8 cellular contexts compared by ENCODE assay signal in the genomic region with DNA sequence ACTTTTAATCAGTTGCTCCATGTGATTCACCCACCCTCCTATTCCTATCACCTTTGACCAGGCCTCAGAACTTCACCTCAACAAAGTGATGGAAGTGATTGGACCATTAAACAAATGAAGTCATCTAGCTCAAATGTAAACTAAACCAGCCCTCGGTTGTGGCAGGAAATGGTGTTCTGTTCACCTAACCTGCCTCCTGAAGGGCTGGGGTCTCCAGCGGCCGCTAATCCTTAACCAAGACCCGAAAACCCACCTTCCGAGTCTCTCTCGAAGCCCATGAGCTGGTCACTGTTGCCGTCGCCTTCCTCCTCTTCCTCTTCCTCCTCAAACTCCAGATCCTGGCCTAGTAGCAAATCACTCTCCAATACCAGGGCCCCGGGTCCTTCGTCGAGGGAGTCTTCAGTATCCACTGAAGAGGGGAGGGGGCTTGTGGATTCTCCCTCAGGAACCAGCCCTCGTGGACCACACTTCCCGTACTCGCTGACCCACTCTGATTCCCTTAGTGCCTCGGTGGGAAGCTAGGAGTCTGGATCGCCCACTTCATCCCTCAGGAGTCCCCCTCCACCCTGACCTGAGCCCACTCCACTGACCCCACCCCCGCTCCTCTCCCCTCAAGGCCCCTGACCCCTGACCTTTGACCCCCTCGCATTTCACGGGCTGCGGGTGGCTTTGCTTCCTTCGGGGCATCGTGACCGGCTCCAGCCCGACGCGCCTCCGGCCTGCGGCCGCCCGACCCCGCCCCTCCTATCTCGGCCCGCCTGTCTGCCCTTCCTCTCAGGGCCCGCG. TPM values are rescaled to one million over a fixed set of nuclear protein-coding genes. Genes with fewer than 3 reads are reported as not detected.
DNase-seq lines count a peak whose midpoint lies in the region; ATAC-seq, FAIRE-seq and TF ChIP-seq lines count a peak whose summit lies in the region.

No MANE protein-coding gene starts in this region.

- SMC1A ChIA-PET in GM12878 (lab: Charles Lee; ENCODE audit: uncharacterized antibody, unreplicated experiment), result interaction anchor here (1.0 to 3.1 kb wide), 7 partner anchors 8 to 329 kb away, joined by 3 to 9 read pairs (median 3); a partner anchor contains a TSS

- TF ChIP-seq RAD21 in GM12878 (IDR thresholded peaks at IDR 0.05; ENCODE audit: insufficient read depth, low read depth, low read length), result no peak

- H3K79me2 ChIP-seq in PC-9 (ENCODE audit: low read depth) (no peaks in the 10 kb centered on the region), GM12878 (ENCODE audit: control insufficient read depth, insufficient read depth, low read length) (peaks cover 15% of the 10 kb centered on the region)

- RAD21 ChIA-PET in GM12878 (lab: Charles Lee; ENCODE audit: unreplicated experiment), result interaction anchor here (0.5 to 1.4 kb wide), 7 partner anchors 8 to 996 kb away, joined by 3 to 5 read pairs (median 4); a partner anchor contains a TSS

- H3K4me1 ChIP-seq in PC-9 (replicated peaks; ENCODE audit: insufficient read depth) (no peaks in the 10 kb centered on the region), GM12878 (ENCODE audit: control insufficient read depth, insufficient read depth, low read length) (peaks cover 9% of the 10 kb centered on the region; the same call in 1 of the 2 replicates), iPS-20b (ENCODE audit: insufficient read depth, low read length) (peaks cover 10% of the 10 kb centered on the region), sigmoid colon (peaks cover 0 to 23% (median 21%) of the 10 kb centered on the region in 4 donors)

- intact Hi-C loops in PC-9 (cut with micrococcal nuclease; ENCODE audit: unreplicated experiment), result no loop called here
- intact Hi-C loops in GM12878 (cut with micrococcal nuclease; ENCODE audit: unreplicated experiment), result loop anchor here (1.0 kb wide), 1 partner anchor 10 kb away; a partner anchor contains a TSS
- intact Hi-C loops in sigmoid colon (cut with DNase I), result loop anchor here (1.0 to 2.0 kb wide), 2 partner anchors 10 to 29 kb away; a partner anchor contains a TSS

- peak overlapping the region; percentile 96 for H3K9ac ChIP-seq in GM12878 (ENCODE audit: control insufficient read depth, insufficient read depth, low read length)
- peak overlapping the region; percentile 95 for H3K9ac ChIP-seq in iPS-20b (ENCODE audit: low read depth, low read length)

- H3K27ac ChIP-seq in PC-9, result peak overlapping the region; percentile 12; the same call in 1 of the 2 replicates
- H3K27ac ChIP-seq in GM12878 (ENCODE audit: control insufficient read depth, insufficient read depth), result peak overlapping the region; percentile 96
- peak overlapping the region; percentile 45 for H3K27ac ChIP-seq in iPS-20b (ENCODE audit: low read length)
- H3K27ac ChIP-seq in sigmoid colon, result peak overlapping the region; percentile 84 to 90 (median 88)

- in situ Hi-C loops in GM12878 (cut with MboI), result no loop called here

- POLR2A ChIA-PET in PC-9 (lab: Charles Lee; ENCODE audit: unreplicated experiment) (no interaction called here), GM12878 (lab: Charles Lee) (interaction anchor here (0.6 to 2.8 kb wide), 10 partner anchors 8 to 1134 kb away, joined by 3 to 23 read pairs (median 6); a partner anchor contains a TSS)

- no peaks in the 10 kb centered on the region for H3K9me2 ChIP-seq in PC-9 (ENCODE audit: insufficient read depth)

- no peak; the same call in 1 of the 2 replicates for TF ChIP-seq POLR2A in GM12878 (IDR thresholded peaks at IDR 0.05; ENCODE audit: low read depth, low read length)
- TF ChIP-seq POLR2A in sigmoid colon (IDR thresholded peaks at IDR 0.05), result no peak

- peaks cover 14% of the 10 kb centered on the region; the same call in 1 of the 2 replicates for H3K36me3 ChIP-seq in PC-9 (ENCODE audit: low read depth)
- peaks cover 38 to 53% of the 10 kb centered on the region in 2 experiments for H3K36me3 ChIP-seq in GM12878 (ENCODE audit: control insufficient read depth in 2 of 2, insufficient read depth in 2 of 2, low read length in 1 of 2)
- peaks cover 83% of the 10 kb centered on the region for H3K36me3 ChIP-seq in iPS-20b (ENCODE audit: insufficient read depth, low read depth, low read length)
- peaks cover 43 to 76% (median 46%) of the 10 kb centered on the region in 4 donors for H3K36me3 ChIP-seq in sigmoid colon

- CTCF ChIA-PET in PC-9 (lab: Charles Lee) (no interaction called here), GM12878 (lab: Yijun Ruan, JAX) (interaction anchor here (0.6 to 2.8 kb wide), 9 partner anchors 9 to 303 kb away, joined by 3 to 14 read pairs (median 4); a partner anchor contains a TSS)

- peak; percentile 56 for FAIRE-seq in GM12878 (lab: Jason Lieb, UNC)

- H3K9me3 ChIP-seq in PC-9 (ENCODE audit: insufficient read depth, low read depth) (no peaks in the 10 kb centered on the region), GM12878 (replicated peaks; ENCODE audit: control insufficient read depth, insufficient read depth, low read length) (no peaks in the 10 kb centered on the region), iPS-20b (ENCODE audit: insufficient read depth, low read depth, low read length) (no peaks in the 10 kb centered on the region), sigmoid colon (no peaks in the 10 kb centered on the region)

- peaks cover 62% of the 10 kb centered on the region for H3F3A ChIP-seq in PC-9 (ENCODE audit: insufficient read depth, low read depth)

- 2% methylated on average over 26 of the region's 35 CpGs for WGBS in GM12878 (ENCODE audit: insufficient coverage, insufficient replicate concordance, low lambda C conversion rate, missing lambda C conversion rate)
- 1% methylated on average over 35 of the region's 35 CpGs for WGBS in sigmoid colon, 2 donors

- H3K4me3 ChIP-seq in PC-9 (peak overlapping the region; percentile 57), GM12878 (peak overlapping the region; percentile 69), iPS-20b (ENCODE audit: low read length) (peak overlapping the region; percentile 95), sigmoid colon (peak overlapping the region; percentile 51 to 87 (median 72))

- ATAC-seq in HG03025 (IDR thresholded peaks at IDR 0.05; ENCODE audit: low FRiP score, unreplicated experiment) (peak; percentile 16), GM12878 (peak; percentile 10)

- DNase-seq in NCI-H146 (lab: John Stamatoyannopoulos, UW) (peak; percentile 75), NCI-H146 treated with DMSO at 0.1 percent for 48 hours (lab: John Stamatoyannopoulos, UW; ENCODE audit: unreplicated experiment) (no peak), PC-9 (peak; percentile 20 to 48), GM12878 (ENCODE audit: low read depth, low spot score) (no peak), sigmoid colon (peak; percentile 88), cerebellar nuclear complex (lab: John Stamatoyannopoulos, UW) (no peak)

- H3K27me3 ChIP-seq in PC-9 (ENCODE audit: insufficient read depth, low read depth), result no peaks in the 10 kb centered on the region
- no peaks in the 10 kb centered on the region for H3K27me3 ChIP-seq in GM12878 (replicated peaks in 1 of 2; ENCODE audit: control insufficient read depth in 2 of 2, insufficient read depth in 2 of 2, low read length in 1 of 2)
- H3K27me3 ChIP-seq in iPS-20b (ENCODE audit: insufficient read depth, low read length), result no peaks in the 10 kb centered on the region
- H3K27me3 ChIP-seq in sigmoid colon, result no peaks in the 10 kb centered on the region

- H4K20me1 ChIP-seq in PC-9 (ENCODE audit: insufficient read depth) (0 out of 2 replicates have a peak, but pooled peaks cover 7% of the 10 kb centered on the region), GM12878 (ENCODE audit: control insufficient read depth, insufficient read depth) (no peaks in the 10 kb centered on the region; the same call in 1 of the 2 replicates)

- H2AFZ ChIP-seq in PC-9 (peak overlapping the region; percentile 50; the same call in 1 of the 2 replicates), GM12878 (ENCODE audit: control insufficient read depth, low read depth, low read length) (peak overlapping the region; percentile 67)

- no peak for TF ChIP-seq EP300 in GM12878 (IDR thresholded peaks at IDR 0.05; ENCODE audit: borderline replicate concordance in 1 of 2, control insufficient read depth in 1 of 2, low read depth in 2 of 2, low read length in 2 of 2)
- no peak for TF ChIP-seq EP300 in sigmoid colon (IDR thresholded peaks at IDR 0.05)

- BruUV-seq in PC-9 (replicated peaks; lab: Mats Ljungman, UMichigan), result no TSS peak
- TSS peak; percentile 37 for BruUV-seq in GM12878 (replicated peaks; lab: Mats Ljungman, UMichigan)

- TF ChIP-seq CTCF in PC-9 (conservative IDR thresholded peaks at IDR 0.05) (no peak), GM12878 (IDR thresholded peaks at IDR 0.05 in 2 of 3, conservative IDR thresholded peaks at IDR 0.05 in 1 of 3; ENCODE audit: control insufficient read depth in 2 of 3, extremely low read depth in 1 of 3, insufficient read depth in 1 of 3, low read depth in 3 of 3, low read length in 3 of 3) (no peak), sigmoid colon (IDR thresholded peaks at IDR 0.05) (no peak)

- H3K4me2 ChIP-seq in PC-9, result peak overlapping the region; percentile 84
- H3K4me2 ChIP-seq in GM12878 (ENCODE audit: control insufficient read depth, insufficient read depth), result peak overlapping the region; percentile 97

RNA-seq across cellular contexts. Expression of a gene that starts 0.5 kb away (rescaled TPM):
- total RNA-seq in PC-9 (2021), result 4.1 and 4.5 TPM in 2 replicates
- 6.1 and 8.9 TPM in 2 replicates for total RNA-seq in GM12878 (2013; cell fraction: nucleolus; rRNA removed)
- total RNA-seq in GM12878 (2014; rRNA removed), result 8.3 and 9.3 TPM in 2 replicates
- total RNA-seq in GM12878 (2014; rRNA removed; fragmentation: Illumina TruSeq; extraction: Trizol), result 6.4 and 7.8 TPM in 2 replicates
- total RNA-seq in GM12878 (2021), result 12.6 and 13.3 TPM in 2 replicates
- 4.1 TPM for polyA plus RNA-seq in GM12878 (2011; ENCODE audit: low read depth)
- 3.8 and 6.8 TPM in 2 replicates for polyA plus RNA-seq in GM12878 (2011; rRNA removed)
- 10.8 and 19.0 TPM in 2 replicates for polyA plus RNA-seq in GM12878 (2011; cell fraction: cytosol; rRNA removed)
- polyA plus RNA-seq in GM12878 (2011; cell fraction: nucleus; rRNA removed), result 36.5 and 39.8 TPM in 2 replicates
- 8.3 and 11.2 TPM in 2 replicates for polyA plus RNA-seq in GM12878 (2012)
- 1.3 and 4.3 TPM in 2 replicates for polyA plus RNA-seq in GM12878 (2014; fragmentation: Illumina TruSeq; extraction: Trizol)
- polyA plus RNA-seq in GM12878 (2014; fragmentation: Nextera tagmentation; extraction: Ambion mirVana), result under 1 TPM; 0.06 to 0.18 TPM
- polyA plus RNA-seq in GM12878 (2014; rRNA removed), result 16.4 and 17.0 TPM in 2 replicates
- polyA plus RNA-seq in GM12878 (2016; fragmentation: Nextera tagmentation; extraction: Ambion mirVana), result 1 to 10 TPM; 3.5 TPM
- polyA minus RNA-seq in GM12878 (2011; rRNA and poly(A)+ RNA removed), result 3.1 and 6.0 TPM in 2 replicates
- 2.2 and 2.5 TPM in 2 replicates for polyA minus RNA-seq in GM12878 (2011; cell fraction: cytosol; rRNA and poly(A)+ RNA removed)
- 4.7 and 9.3 TPM in 2 replicates for polyA minus RNA-seq in GM12878 (2011; cell fraction: nucleus; rRNA and poly(A)+ RNA removed)
- total RNA-seq in sigmoid colon, result 1 to 10 TPM; 5.0 to 8.7 (median 7.2) TPM
- polyA plus RNA-seq in sigmoid colon, result 10 to 100 TPM; 15.7 to 27.5 (median 20.4) TPM

RNA-seq across cellular contexts. Expression of a gene that starts 9.6 kb away (rescaled TPM):
- total RNA-seq in PC-9 (2021) (60.6 and 73.7 TPM in 2 replicates), GM12878 (2014; rRNA removed) (113 and 114 TPM in 2 replicates), GM12878 (2014; rRNA removed; fragmentation: Illumina TruSeq; extraction: Trizol) (56.0 and 58.4 TPM in 2 replicates), GM12878 (2021) (101 and 107 TPM in 2 replicates), sigmoid colon (100 to 1,000 TPM in 1 of 4 donors, 10 to 100 TPM in 3; 71.2 to 102 (median 98.1) TPM)
- 88.2 and 96.9 TPM in 2 replicates for total RNA-seq in GM12878 (2013; cell fraction: nucleolus; rRNA removed)
- polyA plus RNA-seq in GM12878 (2011; ENCODE audit: low read depth), result 42.8 TPM
- polyA plus RNA-seq in GM12878 (2011; rRNA removed) (61.5 and 72.9 TPM in 2 replicates), GM12878 (2014; fragmentation: Illumina TruSeq; extraction: Trizol) (52.5 and 62.1 TPM in 2 replicates), GM12878 (2014; fragmentation: Nextera tagmentation; extraction: Ambion mirVana) (10 to 100 TPM in 1 of 2 experiments, 1 to 10 TPM in 1; 6.5 to 18.9 TPM), GM12878 (2014; rRNA removed) (95.9 and 96.3 TPM in 2 replicates), GM12878 (2016; fragmentation: Nextera tagmentation; extraction: Ambion mirVana) (100 to 1,000 TPM; 114 to 116 TPM), sigmoid colon (10 to 100 TPM; 70.5 to 92.4 (median 78.1) TPM)
- polyA plus RNA-seq in GM12878 (2011; cell fraction: cytosol; rRNA removed), result 103 and 110 TPM in 2 replicates
- polyA plus RNA-seq in GM12878 (2011; cell fraction: nucleus; rRNA removed), result 129 and 141 TPM in 2 replicates
- 71.3 and 75.3 TPM in 2 replicates for polyA plus RNA-seq in GM12878 (2012)
- polyA minus RNA-seq in GM12878 (2011; rRNA and poly(A)+ RNA removed), result 78.3 and 96.7 TPM in 2 replicates
- 31.0 and 31.9 TPM in 2 replicates for polyA minus RNA-seq in GM12878 (2011; cell fraction: cytosol; rRNA and poly(A)+ RNA removed)
- 57.7 and 94.0 TPM in 2 replicates for polyA minus RNA-seq in GM12878 (2011; cell fraction: nucleus; rRNA and poly(A)+ RNA removed)

RNA-seq across cellular contexts. Expression of a gene that starts 9.9 kb away (rescaled TPM):
- total RNA-seq in PC-9 (2021) (32.9 and 33.1 TPM in 2 replicates), GM12878 (2014; rRNA removed) (23.3 and 24.4 TPM in 2 replicates), GM12878 (2014; rRNA removed; fragmentation: Illumina TruSeq; extraction: Trizol) (16.5 and 17.0 TPM in 2 replicates), GM12878 (2021) (27.6 and 28.4 TPM in 2 replicates), sigmoid colon (10 to 100 TPM; 41.5 to 64.2 (median 54.8) TPM)
- total RNA-seq in GM12878 (2013; cell fraction: nucleolus; rRNA removed), result 30.4 and 30.8 TPM in 2 replicates
- 15.5 TPM for polyA plus RNA-seq in GM12878 (2011; ENCODE audit: low read depth)
- polyA plus RNA-seq in GM12878 (2011; rRNA removed) (20.9 and 30.4 TPM in 2 replicates), GM12878 (2014; fragmentation: Illumina TruSeq; extraction: Trizol) (16.0 and 27.2 TPM in 2 replicates), GM12878 (2014; fragmentation: Nextera tagmentation; extraction: Ambion mirVana) (10 to 100 TPM; 13.4 to 27.8 TPM), GM12878 (2014; rRNA removed) (23.0 and 30.9 TPM in 2 replicates), GM12878 (2016; fragmentation: Nextera tagmentation; extraction: Ambion mirVana) (10 to 100 TPM; 53.4 to 53.9 TPM), sigmoid colon (10 to 100 TPM; 26.4 to 31.4 (median 28.0) TPM)
- 32.3 and 32.4 TPM in 2 replicates for polyA plus RNA-seq in GM12878 (2011; cell fraction: cytosol; rRNA removed)
- polyA plus RNA-seq in GM12878 (2011; cell fraction: nucleus; rRNA removed), result 58.7 and 63.5 TPM in 2 replicates
- polyA plus RNA-seq in GM12878 (2012), result 25.4 and 29.3 TPM in 2 replicates
- 37.3 and 45.9 TPM in 2 replicates for polyA minus RNA-seq in GM12878 (2011; rRNA and poly(A)+ RNA removed)
- 5.6 and 8.4 TPM in 2 replicates for polyA minus RNA-seq in GM12878 (2011; cell fraction: cytosol; rRNA and poly(A)+ RNA removed)
- 14.5 and 23.4 TPM in 2 replicates for polyA minus RNA-seq in GM12878 (2011; cell fraction: nucleus; rRNA and poly(A)+ RNA removed)

RNA-seq across cellular contexts. Expression of a gene that starts 23.5 kb away (rescaled TPM):
- total RNA-seq in PC-9 (2021) (57.5 and 69.8 TPM in 2 replicates), GM12878 (2014; rRNA removed) (75.7 and 79.5 TPM in 2 replicates), GM12878 (2014; rRNA removed; fragmentation: Illumina TruSeq; extraction: Trizol) (62.4 and 65.4 TPM in 2 replicates), GM12878 (2021) (91.7 and 95.2 TPM in 2 replicates), sigmoid colon (10 to 100 TPM; 23.3 to 46.5 (median 28.9) TPM)
- total RNA-seq in GM12878 (2013; cell fraction: nucleolus; rRNA removed), result 95.9 and 119 TPM in 2 replicates
- 34.8 TPM for polyA plus RNA-seq in GM12878 (2011; ENCODE audit: low read depth)
- polyA plus RNA-seq in GM12878 (2011; rRNA removed) (86.0 and 105 TPM in 2 replicates), GM12878 (2014; fragmentation: Illumina TruSeq; extraction: Trizol) (80.9 and 85.8 TPM in 2 replicates), GM12878 (2014; fragmentation: Nextera tagmentation; extraction: Ambion mirVana) (10 to 100 TPM; 45.9 to 59.0 TPM), GM12878 (2014; rRNA removed) (64.3 and 69.3 TPM in 2 replicates), GM12878 (2016; fragmentation: Nextera tagmentation; extraction: Ambion mirVana) (10 to 100 TPM; 84.9 to 98.7 TPM), sigmoid colon (10 to 100 TPM; 28.8 to 33.4 (median 31.9) TPM)
- 81.6 and 97.8 TPM in 2 replicates for polyA plus RNA-seq in GM12878 (2011; cell fraction: cytosol; rRNA removed)
- polyA plus RNA-seq in GM12878 (2011; cell fraction: nucleus; rRNA removed), result 129 and 141 TPM in 2 replicates
- 58.4 and 67.2 TPM in 2 replicates for polyA plus RNA-seq in GM12878 (2012)
- 69.6 and 92.2 TPM in 2 replicates for polyA minus RNA-seq in GM12878 (2011; rRNA and poly(A)+ RNA removed)
- 28.4 and 31.3 TPM in 2 replicates for polyA minus RNA-seq in GM12878 (2011; cell fraction: cytosol; rRNA and poly(A)+ RNA removed)
- polyA minus RNA-seq in GM12878 (2011; cell fraction: nucleus; rRNA and poly(A)+ RNA removed), result 38.9 and 52.0 TPM in 2 replicates

RNA-seq across cellular contexts. Expression of a gene that starts 29.4 kb away (rescaled TPM):
- 114 and 136 TPM in 2 replicates for total RNA-seq in PC-9 (2021)
- total RNA-seq in GM12878 (2013; cell fraction: nucleolus; rRNA removed), result 24.1 and 24.8 TPM in 2 replicates
- total RNA-seq in GM12878 (2014; rRNA removed), result 110 and 112 TPM in 2 replicates
- total RNA-seq in GM12878 (2014; rRNA removed; fragmentation: Illumina TruSeq; extraction: Trizol), result 129 and 134 TPM in 2 replicates
- 129 and 130 TPM in 2 replicates for total RNA-seq in GM12878 (2021)
- 46.9 TPM for polyA plus RNA-seq in GM12878 (2011; ENCODE audit: low read depth)
- 47.0 and 68.8 TPM in 2 replicates for polyA plus RNA-seq in GM12878 (2011; rRNA removed)
- 65.3 and 70.8 TPM in 2 replicates for polyA plus RNA-seq in GM12878 (2011; cell fraction: cytosol; rRNA removed)
- 51.9 and 62.2 TPM in 2 replicates for polyA plus RNA-seq in GM12878 (2011; cell fraction: nucleus; rRNA removed)
- 82.2 and 82.9 TPM in 2 replicates for polyA plus RNA-seq in GM12878 (2012)
- polyA plus RNA-seq in GM12878 (2014; fragmentation: Illumina TruSeq; extraction: Trizol), result 163 and 171 TPM in 2 replicates
- polyA plus RNA-seq in GM12878 (2014; fragmentation: Nextera tagmentation; extraction: Ambion mirVana), result 10 to 100 TPM; 78.5 to 81.1 TPM
- polyA plus RNA-seq in GM12878 (2014; rRNA removed), result 106 and 108 TPM in 2 replicates
- 100 to 1,000 TPM; 154 to 159 TPM for polyA plus RNA-seq in GM12878 (2016; fragmentation: Nextera tagmentation; extraction: Ambion mirVana)
- polyA minus RNA-seq in GM12878 (2011; rRNA and poly(A)+ RNA removed), result 74.2 and 87.8 TPM in 2 replicates
- polyA minus RNA-seq in GM12878 (2011; cell fraction: cytosol; rRNA and poly(A)+ RNA removed), result 33.8 and 42.7 TPM in 2 replicates
- 9.9 and 16.8 TPM in 2 replicates for polyA minus RNA-seq in GM12878 (2011; cell fraction: nucleus; rRNA and poly(A)+ RNA removed)
- total RNA-seq in sigmoid colon, result 10 to 100 TPM; 40.8 to 48.3 (median 44.5) TPM
- polyA plus RNA-seq in sigmoid colon, result 10 to 100 TPM; 42.0 to 93.4 (median 47.4) TPM

Comparison
In these comparisons a context has a peak if more than half of its experiments do, and no peak if none do; other contexts are left out.
1. DNase-seq: peak in NCI-H146 (single experiment), PC-9 (2 of 2) and sigmoid colon (single experiment); none in NCI-H146 treated with DMSO at 0.1 percent for 48 hours (single experiment), GM12878 (single experiment) and cerebellar nuclear complex (0 of 2).
2. H3K27ac ChIP-seq: peak in every context shown above with its lines; median percentile 96 in GM12878; 88 in sigmoid colon; 45 in iPS-20b; 12 in PC-9.
3. Peak in every context shown above with its lines, with median percentiles within 50 percentile points of each other: H3K4me3 ChIP-seq.